Comparison of ENCODE assay signal across 8 cellular contexts in genomic region chr10:87865201-87866025, GRCh38. TPM values are rescaled to one million over a fixed set of nuclear protein-coding genes. Genes with fewer than 3 reads are reported as not detected.
A peak's percentile ranks its signal among the peaks of the same experiment; 100 is the strongest.
DNase-seq lines count a peak whose midpoint lies in the region; ATAC-seq, FAIRE-seq and TF ChIP-seq lines count a peak whose summit lies in the region.

No MANE protein-coding gene starts in this region.

- peaks cover 28% of the 10 kb centered on the region for H3K4me1 ChIP-seq in HUES48 (ENCODE audit: control insufficient read depth, insufficient read depth, low read length)
- H3K4me1 ChIP-seq in K562 (replicated peaks in 1 of 2; ENCODE audit: control insufficient read depth in 2 of 2, insufficient read depth in 2 of 2, low read length in 2 of 2): peaks cover 3 to 13% of the 10 kb centered on the region in 2 experiments; a peak in 4 of 5 replicates

- DNase-seq in A172 (ENCODE audit: low spot score) (peak; percentile 18), K562 (ENCODE audit: extremely low read depth in 1 of 4, low spot score in 3 of 4) (no peak), mesothelial cell of epicardium (ENCODE audit: low spot score in 2 of 2, unreplicated experiment in 2 of 2) (no peak), AG08395 (ENCODE audit: low spot score) (no peak)

- no peaks in the 10 kb centered on the region for H3K9me3 ChIP-seq in HUES48 (ENCODE audit: control insufficient read depth, insufficient read depth, low read length)
- no peaks in the 10 kb centered on the region for H3K9me3 ChIP-seq in K562 (replicated peaks; ENCODE audit: control insufficient read depth, insufficient read depth, low read depth, low read length)

- H3K4me3 ChIP-seq in HUES48 (ENCODE audit: low read depth, low read length) (peak overlapping the region; percentile 92), K562 (peak overlapping the region; percentile 88)

- peak overlapping the region; percentile 87 for H3K27ac Mint-ChIP-seq in mesothelial cell of epicardium

- H4K20me1 ChIP-seq in K562 (replicated peaks; ENCODE audit: control insufficient read depth, insufficient read depth, low read length): peaks cover 11% of the 10 kb centered on the region; the same call in 1 of the 2 replicates

- H3K9me1 ChIP-seq in K562 (ENCODE audit: control insufficient read depth, insufficient read depth, low read length): no peaks in the 10 kb centered on the region

- no peaks in the 10 kb centered on the region for H3K27me3 Mint-ChIP-seq in mesothelial cell of epicardium (ENCODE audit: low read depth)

- peaks cover 45% of the 10 kb centered on the region for H3K4me1 Mint-ChIP-seq in mesothelial cell of epicardium

- in situ Hi-C loops in K562 (cut with MboI): loop anchor here (25.0 kb wide), 1 partner anchor 222 kb away; no protein-coding TSS in a partner anchor

- no peak for FAIRE-seq in K562 (lab: Jason Lieb, UNC)

- ATAC-seq in K562: peak; percentile 2
- no peak for ATAC-seq in HG02852 (IDR thresholded peaks at IDR 0.05; ENCODE audit: unreplicated experiment)
- ATAC-seq in HG03378 (IDR thresholded peaks at IDR 0.05; ENCODE audit: unreplicated experiment): no peak
- no peak for ATAC-seq in GM19463 (IDR thresholded peaks at IDR 0.05; ENCODE audit: unreplicated experiment)

- H3K9ac ChIP-seq in HUES48 (ENCODE audit: low read depth, low read length): peak overlapping the region; percentile 54
- H3K9ac ChIP-seq in K562 (ENCODE audit: insufficient read depth in 1 of 2, low read depth in 2 of 2, low read length in 2 of 2): peak overlapping the region in 1 of 2 experiments; percentile 67; a peak in 3 of 4 replicates

- under 1% methylated on average over 6 of the region's 6 CpGs for WGBS in K562 (ENCODE audit: insufficient coverage, low coverage, missing lambda C conversion rate)

- H3K79me2 ChIP-seq in K562 (ENCODE audit: control insufficient read depth, insufficient read depth, low read length): peaks cover 68% of the 10 kb centered on the region

- TF ChIP-seq CTCF in K562 (IDR thresholded peaks at IDR 0.05 in 2 of 3, conservative IDR thresholded peaks at IDR 0.05 in 1 of 3; ENCODE audit: insufficient read depth in 2 of 3, low read depth in 1 of 3, low read length in 3 of 3) (no peak), mesothelial cell of epicardium (IDR thresholded peaks at IDR 0.05; ENCODE audit: unreplicated experiment) (no peak)

- TF ChIP-seq EP300 in K562 (IDR thresholded peaks at IDR 0.05; ENCODE audit: low read length): no peak

- H3K27me3 ChIP-seq in HUES48 (ENCODE audit: control insufficient read depth, insufficient read depth, low read length): 0 out of 2 replicates have a peak, but pooled peaks cover 4% of the 10 kb centered on the region
- no peaks in the 10 kb centered on the region for H3K27me3 ChIP-seq in K562 (ENCODE audit: control insufficient read depth in 2 of 2, insufficient read depth in 2 of 2, low read length in 2 of 2)

- no peak overlapping the region for H3K27ac ChIP-seq in HUES48 (ENCODE audit: low read depth, low read length)
- H3K27ac ChIP-seq in K562 (ENCODE audit: extremely low read depth, low read depth, low read length): peak overlapping the region; percentile 45; the same call in 2 of the 3 replicates

- TSS peak; percentile 37 for BruUV-seq in K562 (replicated peaks; lab: Mats Ljungman, UMichigan)

- H2AFZ ChIP-seq in K562 (ENCODE audit: low read depth, low read length): no peak overlapping the region

- H3K4me2 ChIP-seq in K562 (ENCODE audit: insufficient read depth, low read length): peak overlapping the region; percentile 86

- peak overlapping the region; percentile 91 for H3K4me3 Mint-ChIP-seq in mesothelial cell of epicardium

- H3K9me3 Mint-ChIP-seq in mesothelial cell of epicardium: no peaks in the 10 kb centered on the region

- no peak for TF ChIP-seq RAD21 in K562 (CRISPR knock-in tag; conservative IDR thresholded peaks at IDR 0.05 in 1 of 2, IDR thresholded peaks at IDR 0.05 in 1 of 2)

- POLR2A ChIA-PET in K562 (lab: Yijun Ruan, JAX): interaction anchor here (2.6 kb wide), 1 partner anchor 12 kb away, joined by 11 read pairs; no protein-coding TSS in a partner anchor

- TF ChIP-seq POLR2A in K562 (conservative IDR thresholded peaks at IDR 0.05): no peak

- intact Hi-C loops in K562 (cut with micrococcal nuclease): loop anchor here (2.0 to 5.0 kb wide), 3 partner anchors 13 to 359 kb away; no protein-coding TSS in a partner anchor

- no peaks in the 10 kb centered on the region for H3K36me3 Mint-ChIP-seq in mesothelial cell of epicardium

- CTCF ChIA-PET in K562 (lab: Yijun Ruan, JAX; ENCODE audit: low intra/inter-chr PET ratio): interaction anchor here (1.1 kb wide), 1 partner anchor 47 kb away, joined by 3 read pairs; the partner anchor contains the start of gene ATAD1

- H3K36me3 ChIP-seq in HUES48 (ENCODE audit: control insufficient read depth, insufficient read depth, low read length): peaks cover 6% of the 10 kb centered on the region
- 0 out of 3 replicates have a peak, but pooled peaks cover 2% of the 10 kb centered on the region for H3K36me3 ChIP-seq in K562 (ENCODE audit: control insufficient read depth, insufficient read depth, low read length)

RNA-seq across cellular contexts. Expression of gene PTEN, which starts 2.0 kb away (rescaled TPM):
- total RNA-seq in A172 (2014; rRNA removed; shearing (Covaris generic)): 11.3 and 11.6 TPM in 2 replicates
- 26.5 and 143 TPM in 2 replicates for total RNA-seq in K562 (2011; cell fraction: chromatin; rRNA removed; ENCODE audit: low replicate concordance)
- total RNA-seq in K562 (2011; cell fraction: nucleolus; rRNA removed): 16.0 and 23.8 TPM in 2 replicates
- total RNA-seq in K562 (2011; cell fraction: nucleoplasm; rRNA removed): 61.3 and 94.4 TPM in 2 replicates
- total RNA-seq in K562 (2014; rRNA removed): 16.9 and 22.2 TPM in 2 replicates
- total RNA-seq in K562 (2014; rRNA removed; fragmentation: Illumina TruSeq; extraction: Trizol): 56.9 and 58.5 TPM in 2 replicates
- 52.7 and 56.4 TPM in 2 replicates for total RNA-seq in K562 (2015; rRNA removed; fragmentation: Illumina TruSeq; extraction: Trizol)
- 25.0 and 28.4 TPM in 2 replicates for total RNA-seq in K562 (2021)
- 24.2 and 25.0 TPM in 2 replicates for polyA plus RNA-seq in K562 (2011; rRNA removed)
- 3.4 and 4.9 TPM in 2 replicates for polyA plus RNA-seq in K562 (2011; cell fraction: cytosol; rRNA removed)
- polyA plus RNA-seq in K562 (2011; cell fraction: nucleus; rRNA removed): 12.9 and 20.9 TPM in 2 replicates
- 17.3 and 29.7 TPM in 2 replicates for polyA plus RNA-seq in K562 (2012)
- 15.6 and 15.7 TPM in 2 replicates for polyA plus RNA-seq in K562 (2014; fragmentation: Illumina TruSeq; extraction: Trizol)
- polyA plus RNA-seq in K562 (2014; fragmentation: Nextera tagmentation; extraction: Ambion mirVana): 10 to 100 TPM in 1 of 2 experiments, 1 to 10 TPM in 1; 8.4 to 12.8 TPM
- 13.1 and 18.5 TPM in 2 replicates for polyA plus RNA-seq in K562 (2014; rRNA removed)
- polyA minus RNA-seq in K562 (2011; rRNA and poly(A)+ RNA removed): 78.7 and 109 TPM in 2 replicates
- polyA minus RNA-seq in K562 (2011; cell fraction: cytosol; rRNA and poly(A)+ RNA removed): 24.5 and 44.1 TPM in 2 replicates
- 54.4 and 127 TPM in 2 replicates for polyA minus RNA-seq in K562 (2011; cell fraction: nucleus; rRNA and poly(A)+ RNA removed)
- total RNA-seq in mesothelial cell of epicardium: 72.7 to 77.9 TPM (median 72.7 TPM) in 3 replicates

RNA-seq across cellular contexts. Expression of gene KLLN, which starts 2.1 kb away (rescaled TPM):
- 0.41 and 0.43 TPM in 2 replicates for total RNA-seq in A172 (2014; rRNA removed; shearing (Covaris generic))
- total RNA-seq in K562 (2011; cell fraction: chromatin; rRNA removed; ENCODE audit: low replicate concordance): 0.42 and 0.51 TPM in 2 replicates
- 0.39 and 0.50 TPM in 2 replicates for total RNA-seq in K562 (2011; cell fraction: nucleolus; rRNA removed)
- total RNA-seq in K562 (2011; cell fraction: nucleoplasm; rRNA removed): 0.37 and 0.84 TPM in 2 replicates
- 0.09 and 0.41 TPM in 2 replicates for total RNA-seq in K562 (2014; rRNA removed)
- 0.22 and 0.29 TPM in 2 replicates for total RNA-seq in K562 (2014; rRNA removed; fragmentation: Illumina TruSeq; extraction: Trizol)
- total RNA-seq in K562 (2015; rRNA removed; fragmentation: Illumina TruSeq; extraction: Trizol): 0.25 and 0.34 TPM in 2 replicates
- total RNA-seq in K562 (2021): 0.25 and 0.40 TPM in 2 replicates
- polyA plus RNA-seq in K562 (2011; rRNA removed): 0.07 and 0.08 TPM in 2 replicates
- 0.10 and 0.12 TPM in 2 replicates for polyA plus RNA-seq in K562 (2011; cell fraction: cytosol; rRNA removed)
- polyA plus RNA-seq in K562 (2011; cell fraction: nucleus; rRNA removed): 0.07 and 0.08 TPM in 2 replicates
- 0.21 and 0.44 TPM in 2 replicates for polyA plus RNA-seq in K562 (2012)
- 0.22 and 0.29 TPM in 2 replicates for polyA plus RNA-seq in K562 (2014; fragmentation: Illumina TruSeq; extraction: Trizol)
- under 1 TPM; 0.29 to 0.35 TPM for polyA plus RNA-seq in K562 (2014; fragmentation: Nextera tagmentation; extraction: Ambion mirVana)
- polyA plus RNA-seq in K562 (2014; rRNA removed): 0.08 and 0.32 TPM in 2 replicates
- polyA minus RNA-seq in K562 (2011; rRNA and poly(A)+ RNA removed): 0.18 and 0.24 TPM in 2 replicates
- polyA minus RNA-seq in K562 (2011; cell fraction: cytosol; rRNA and poly(A)+ RNA removed): not detected in 2 replicates
- 0.54 and 0.89 TPM in 2 replicates for polyA minus RNA-seq in K562 (2011; cell fraction: nucleus; rRNA and poly(A)+ RNA removed)
- total RNA-seq in mesothelial cell of epicardium: 1.1 to 1.2 TPM (median 1.2 TPM) in 3 replicates

RNA-seq across cellular contexts. Expression of gene ATAD1, which starts 47.4 kb away (rescaled TPM):
- 62.9 TPM in 2 replicates for total RNA-seq in A172 (2014; rRNA removed; shearing (Covaris generic))
- 26.9 and 67.3 TPM in 2 replicates for total RNA-seq in K562 (2011; cell fraction: chromatin; rRNA removed; ENCODE audit: low replicate concordance)
- total RNA-seq in K562 (2011; cell fraction: nucleolus; rRNA removed): 14.2 and 17.1 TPM in 2 replicates
- total RNA-seq in K562 (2011; cell fraction: nucleoplasm; rRNA removed): 30.2 and 34.9 TPM in 2 replicates
- total RNA-seq in K562 (2014; rRNA removed) (11.3 and 13.9 TPM in 2 replicates), K562 (2014; rRNA removed; fragmentation: Illumina TruSeq; extraction: Trizol) (33.8 and 42.0 TPM in 2 replicates), K562 (2015; rRNA removed; fragmentation: Illumina TruSeq; extraction: Trizol) (24.5 and 26.8 TPM in 2 replicates), K562 (2021) (28.9 and 33.2 TPM in 2 replicates), mesothelial cell of epicardium (49.1 to 54.3 TPM (median 50.2 TPM) in 3 replicates)
- polyA plus RNA-seq in K562 (2011; rRNA removed) (23.6 and 30.4 TPM in 2 replicates), K562 (2014; fragmentation: Illumina TruSeq; extraction: Trizol) (21.6 and 26.8 TPM in 2 replicates), K562 (2014; fragmentation: Nextera tagmentation; extraction: Ambion mirVana) (10 to 100 TPM; 27.3 to 31.0 TPM), K562 (2014; rRNA removed) (16.9 and 18.9 TPM in 2 replicates)
- polyA plus RNA-seq in K562 (2011; cell fraction: cytosol; rRNA removed): 4.1 and 10.3 TPM in 2 replicates
- polyA plus RNA-seq in K562 (2011; cell fraction: nucleus; rRNA removed): 5.6 and 8.9 TPM in 2 replicates
- 16.8 and 18.9 TPM in 2 replicates for polyA plus RNA-seq in K562 (2012)
- 39.5 and 40.0 TPM in 2 replicates for polyA minus RNA-seq in K562 (2011; rRNA and poly(A)+ RNA removed)
- 12.5 and 15.4 TPM in 2 replicates for polyA minus RNA-seq in K562 (2011; cell fraction: cytosol; rRNA and poly(A)+ RNA removed)
- polyA minus RNA-seq in K562 (2011; cell fraction: nucleus; rRNA and poly(A)+ RNA removed): 9.7 and 16.1 TPM in 2 replicates
